In the genomic region with DNA sequence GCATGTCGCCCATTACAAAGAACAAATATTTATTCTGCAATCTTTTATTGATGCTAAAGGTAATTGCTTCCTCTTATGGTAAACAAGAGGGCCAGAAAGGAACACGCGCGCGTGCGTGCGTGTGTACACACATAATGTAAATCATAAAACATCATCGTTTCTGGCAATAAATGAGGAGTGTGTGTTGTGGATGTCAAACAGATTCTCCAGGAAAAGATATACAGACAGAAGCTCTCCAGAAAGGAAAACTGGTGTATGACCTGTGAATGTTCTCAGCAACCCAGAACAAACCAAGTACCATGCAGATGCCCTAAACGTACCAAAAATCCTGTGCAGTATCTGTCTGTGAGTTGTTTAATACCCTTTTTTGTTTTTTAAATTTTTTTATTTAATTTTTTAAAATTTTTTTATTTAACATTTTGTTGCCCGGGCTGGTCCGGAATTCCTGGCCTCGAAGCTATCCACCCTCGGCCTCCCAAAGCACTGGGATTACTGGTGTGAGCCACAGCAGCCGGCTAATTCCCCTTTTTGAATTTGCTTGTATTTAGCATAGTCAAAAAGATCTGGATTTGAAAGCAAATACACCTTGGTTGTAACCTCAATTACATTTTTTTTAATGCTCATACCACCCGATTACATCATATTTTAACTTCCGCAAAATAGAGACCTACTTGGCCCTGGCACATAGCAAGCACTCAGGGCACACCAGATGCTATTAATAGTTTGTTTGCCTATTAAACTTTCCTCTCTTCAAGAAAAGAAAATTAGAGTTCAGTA, we compare ENCODE assay signal across 8 cellular contexts. TPM values are rescaled to one million over a fixed set of nuclear protein-coding genes. Genes with fewer than 3 reads are reported as not detected.
A peak's percentile ranks its signal among the peaks of the same experiment; 100 is the strongest.
DNase-seq lines count a peak whose midpoint lies in the region; ATAC-seq and TF ChIP-seq lines count a peak whose summit lies in the region.

No MANE protein-coding gene starts in this region.

- no peak for TF ChIP-seq CTCF in 22Rv1 (IDR thresholded peaks at IDR 0.05)

- H3K36me3 ChIP-seq in H7 (replicated peaks; ENCODE audit: control insufficient read depth, insufficient read depth, low read length) (no peaks in the 10 kb centered on the region; the same call in 1 of the 2 replicates), iPS-15b (ENCODE audit: control insufficient read depth, insufficient read depth, low read length) (no peaks in the 10 kb centered on the region)

- peaks cover 6% of the 10 kb centered on the region for H3K36me3 Mint-ChIP-seq in activated CD4-positive, alpha-beta memory T cell treated with anti-CD3 and anti-CD28 coated beads, Interleukin-2, amount 10 ng/mL, durations not matched to agents 7 days and 5 days (ENCODE audit: low read depth)

- DNase-seq in H7, result no peak
- DNase-seq in activated CD4-positive, alpha-beta memory T cell treated with anti-CD3 and anti-CD28 coated beads, Interleukin-2, amount 10 ng/mL, durations not matched to agents 7 days and 5 days, result no peak
- DNase-seq in stimulated activated naive CD8-positive, alpha-beta T cell treated with anti-CD3 and anti-CD28 coated beads, Interleukin-15, amount 100 ng/mL, for 72 hours, result no peak
- DNase-seq in mesenteric fat pad (ENCODE audit: low spot score), result no peak

- H3K9ac ChIP-seq in iPS-15b (ENCODE audit: low read depth, low read length), result peak overlapping the region; percentile 48

- H3K4me3 ChIP-seq in H7 (ENCODE audit: insufficient read depth, low read depth, low read length), result peak overlapping the region; percentile 76
- H3K4me3 ChIP-seq in iPS-15b (ENCODE audit: low read depth, low read length), result peak overlapping the region; percentile 77

- H3K27me3 ChIP-seq in H7 (ENCODE audit: control insufficient read depth, insufficient read depth, low read length) (no peaks in the 10 kb centered on the region), iPS-15b (ENCODE audit: control insufficient read depth, insufficient read depth, low read length) (no peaks in the 10 kb centered on the region)

- H3K4me1 Mint-ChIP-seq in activated CD4-positive, alpha-beta memory T cell treated with anti-CD3 and anti-CD28 coated beads, Interleukin-2, amount 10 ng/mL, durations not matched to agents 7 days and 5 days, result peaks cover 17% of the 10 kb centered on the region
- H3K4me1 Mint-ChIP-seq in stimulated activated naive CD8-positive, alpha-beta T cell treated with anti-CD3 and anti-CD28 coated beads, Interleukin-15, amount 100 ng/mL, for 72 hours, result peaks cover 23% of the 10 kb centered on the region

- POLR2A ChIA-PET in activated CD4-positive, alpha-beta memory T cell treated with anti-CD3 and anti-CD28 coated beads, Interleukin-2, amount 10 ng/mL, durations not matched to agents 7 days and 5 days (lab: Charles Lee), result interaction anchor here (1.0 to 3.5 kb wide), 3 partner anchors 145 to 211 kb away, joined by 3 to 19 read pairs (median 7); a partner anchor contains a TSS

- no peaks in the 10 kb centered on the region for H3K27me3 Mint-ChIP-seq in activated CD4-positive, alpha-beta memory T cell treated with anti-CD3 and anti-CD28 coated beads, Interleukin-2, amount 10 ng/mL, durations not matched to agents 7 days and 5 days
- H3K27me3 Mint-ChIP-seq in stimulated activated naive CD8-positive, alpha-beta T cell treated with anti-CD3 and anti-CD28 coated beads, Interleukin-15, amount 100 ng/mL, for 72 hours, result no peaks in the 10 kb centered on the region

- CTCF ChIA-PET in activated CD4-positive, alpha-beta memory T cell treated with anti-CD3 and anti-CD28 coated beads, Interleukin-2, amount 10 ng/mL, durations not matched to agents 7 days and 5 days (lab: Charles Lee), result interaction anchor here (0.6 to 5.6 kb wide), 6 partner anchors 23 to 265 kb away, joined by 3 to 35 read pairs (median 3); a partner anchor contains a TSS

- H3K4me1 ChIP-seq in iPS-15b (ENCODE audit: control insufficient read depth, insufficient read depth, low read length), result peaks cover 3% of the 10 kb centered on the region

- H3K27ac Mint-ChIP-seq in activated CD4-positive, alpha-beta memory T cell treated with anti-CD3 and anti-CD28 coated beads, Interleukin-2, amount 10 ng/mL, durations not matched to agents 7 days and 5 days, result peak overlapping the region; percentile 83
- H3K27ac Mint-ChIP-seq in stimulated activated naive CD8-positive, alpha-beta T cell treated with anti-CD3 and anti-CD28 coated beads, Interleukin-15, amount 100 ng/mL, for 72 hours, result peak overlapping the region; percentile 25 to 99

- H3K4me3 Mint-ChIP-seq in activated CD4-positive, alpha-beta memory T cell treated with anti-CD3 and anti-CD28 coated beads, Interleukin-2, amount 10 ng/mL, durations not matched to agents 7 days and 5 days, result peak overlapping the region; percentile 58
- H3K4me3 Mint-ChIP-seq in stimulated activated naive CD8-positive, alpha-beta T cell treated with anti-CD3 and anti-CD28 coated beads, Interleukin-15, amount 100 ng/mL, for 72 hours, result peak overlapping the region; percentile 62

- no peak for ATAC-seq in stimulated activated naive CD8-positive, alpha-beta T cell treated with anti-CD3 and anti-CD28 coated beads, Interleukin-15, amount 100 ng/mL, for 72 hours
- ATAC-seq in GM18873 (IDR thresholded peaks at IDR 0.05; ENCODE audit: low FRiP score, unreplicated experiment) (no peak), HG03342 (IDR thresholded peaks at IDR 0.05; ENCODE audit: unreplicated experiment) (no peak)

- peaks cover 3% of the 10 kb centered on the region for H3K9me3 Mint-ChIP-seq in activated CD4-positive, alpha-beta memory T cell treated with anti-CD3 and anti-CD28 coated beads, Interleukin-2, amount 10 ng/mL, durations not matched to agents 7 days and 5 days
- no peaks in the 10 kb centered on the region for H3K9me3 Mint-ChIP-seq in stimulated activated naive CD8-positive, alpha-beta T cell treated with anti-CD3 and anti-CD28 coated beads, Interleukin-15, amount 100 ng/mL, for 72 hours

- no peaks in the 10 kb centered on the region for H3K9me3 ChIP-seq in iPS-15b (ENCODE audit: control insufficient read depth, insufficient read depth, low read length)

- peak overlapping the region; percentile 72 for H3K27ac ChIP-seq in 22Rv1

RNA-seq across cellular contexts. Expression of a gene that starts 0.9 kb away (rescaled TPM):
- 28.0 and 32.3 TPM in 2 replicates for total RNA-seq in H7 (2014; rRNA removed; shearing (Covaris generic))
- 10 to 100 TPM in 1 of 2 experiments, 1 to 10 TPM in 1; 9.9 to 10.0 TPM for total RNA-seq in activated CD4-positive, alpha-beta memory T cell treated with anti-CD3 and anti-CD28 coated beads, Interleukin-2, amount 10 ng/mL, durations not matched to agents 7 days and 5 days
- total RNA-seq in mesenteric fat pad, result 32.4 TPM

RNA-seq across cellular contexts. Expression of a gene that starts 32.5 kb away (rescaled TPM):
- 2,577 and 3,167 TPM in 2 replicates for total RNA-seq in H7 (2014; rRNA removed; shearing (Covaris generic))
- total RNA-seq in activated CD4-positive, alpha-beta memory T cell treated with anti-CD3 and anti-CD28 coated beads, Interleukin-2, amount 10 ng/mL, durations not matched to agents 7 days and 5 days, result 1,000 to 10,000 TPM; 1,296 to 1,320 TPM
- total RNA-seq in mesenteric fat pad, result 875 TPM
